8 cellular contexts compared by ENCODE assay signal in genomic region chr7:33243319-33243881, GRCh38.
DNase-seq lines count a peak whose midpoint lies in the region; ATAC-seq and TF ChIP-seq lines count a peak whose summit lies in the region.

No MANE protein-coding gene starts in this region.

- intact Hi-C loops in colonic mucosa (cut with DNase I) = loop anchor here (10.0 kb wide), 1 partner anchor 521 kb away; no protein-coding TSS in a partner anchor

- no peak overlapping the region for H3K4me2 ChIP-seq in fibroblast of lung (ENCODE audit: extremely low read depth, insufficient read depth, low read length)

- DNase-seq in DMS79 treated with DMSO at 0.1 percent for 48 hours (lab: John Stamatoyannopoulos, UW) (peak; percentile 72), LNCaP clone FGC (ENCODE audit: low read depth) (peak; percentile 22), RPMI8226 (peak; percentile 46), fibroblast of lung (ENCODE audit: low read depth in 2 of 2) (peak; percentile 51 to 80), pons (ENCODE audit: low spot score) (peak; percentile 76), GM19238 (ENCODE audit: insufficient read length, low spot score) (no peak), colonic mucosa (no peak)

- H3K36me3 ChIP-seq in fibroblast of lung (ENCODE audit: control insufficient read depth, insufficient read depth, low read length) = no peaks in the 10 kb centered on the region
- no peaks in the 10 kb centered on the region for H3K36me3 ChIP-seq in colonic mucosa

- no peak for ATAC-seq in HG02571 (IDR thresholded peaks at IDR 0.05; ENCODE audit: unreplicated experiment)

- no peak overlapping the region for H3K27ac ChIP-seq in fibroblast of lung (ENCODE audit: insufficient read depth, low read length)
- no peak overlapping the region for H3K27ac ChIP-seq in colonic mucosa

- no peaks in the 10 kb centered on the region for H4K20me1 ChIP-seq in fibroblast of lung (ENCODE audit: control insufficient read depth, extremely low read depth, insufficient read depth, low read length)

- TF ChIP-seq CTCF in LNCaP clone FGC (IDR thresholded peaks at IDR 0.05; ENCODE audit: control insufficient read depth, extremely low read depth, insufficient read depth) (peak; percentile 66), fibroblast of lung (conservative IDR thresholded peaks at IDR 0.05 in 1 of 2, IDR thresholded peaks at IDR 0.05 in 1 of 2; ENCODE audit: low read depth in 1 of 2, low read length in 2 of 2) (peak; percentile 67 to 71), colonic mucosa (IDR thresholded peaks at IDR 0.05) (no peak)

- H3K27me3 ChIP-seq in fibroblast of lung (ENCODE audit: control insufficient read depth, insufficient read depth, low read length) = no peaks in the 10 kb centered on the region
- H3K27me3 ChIP-seq in colonic mucosa = no peaks in the 10 kb centered on the region

- H3K9me3 ChIP-seq in fibroblast of lung (ENCODE audit: control insufficient read depth, insufficient read depth, low read depth, low read length) = no peaks in the 10 kb centered on the region
- H3K9me3 ChIP-seq in colonic mucosa = no peaks in the 10 kb centered on the region

- H2AFZ ChIP-seq in fibroblast of lung (ENCODE audit: low read length) = no peak overlapping the region

- no peak overlapping the region for H3K9ac ChIP-seq in fibroblast of lung (ENCODE audit: insufficient read depth, low read length)
- no peak overlapping the region for H3K9ac ChIP-seq in colonic mucosa (ENCODE audit: low read depth in 2 of 2, low read length in 2 of 2)

- H3K4me3 ChIP-seq in LNCaP clone FGC (ENCODE audit: low read depth, low read length) (no peak overlapping the region), fibroblast of lung (replicated peaks in 1 of 4; ENCODE audit: control extremely low read depth in 1 of 4, insufficient read depth in 1 of 4, low read depth in 3 of 4, low read length in 4 of 4) (no peak overlapping the region), colonic mucosa (no peak overlapping the region)

- H3K79me2 ChIP-seq in fibroblast of lung (ENCODE audit: control insufficient read depth, insufficient read depth, low read length) = no peaks in the 10 kb centered on the region

- H3K4me1 ChIP-seq in fibroblast of lung (ENCODE audit: control insufficient read depth, extremely low read depth, insufficient read depth, low read length) = no peaks in the 10 kb centered on the region
- no peaks in the 10 kb centered on the region for H3K4me1 ChIP-seq in colonic mucosa

Comparison
In these comparisons a context has a peak if more than half of its experiments do, and no peak if none do; other contexts are left out.
1. DNase-seq: peak in DMS79 treated with DMSO at 0.1 percent for 48 hours (single experiment), LNCaP clone FGC (single experiment), RPMI8226 (single experiment), fibroblast of lung (2 of 2) and pons (single experiment); none in GM19238 (single experiment) and colonic mucosa (single experiment).